ENCODE assay signal across 24 cellular contexts in the genomic region with DNA sequence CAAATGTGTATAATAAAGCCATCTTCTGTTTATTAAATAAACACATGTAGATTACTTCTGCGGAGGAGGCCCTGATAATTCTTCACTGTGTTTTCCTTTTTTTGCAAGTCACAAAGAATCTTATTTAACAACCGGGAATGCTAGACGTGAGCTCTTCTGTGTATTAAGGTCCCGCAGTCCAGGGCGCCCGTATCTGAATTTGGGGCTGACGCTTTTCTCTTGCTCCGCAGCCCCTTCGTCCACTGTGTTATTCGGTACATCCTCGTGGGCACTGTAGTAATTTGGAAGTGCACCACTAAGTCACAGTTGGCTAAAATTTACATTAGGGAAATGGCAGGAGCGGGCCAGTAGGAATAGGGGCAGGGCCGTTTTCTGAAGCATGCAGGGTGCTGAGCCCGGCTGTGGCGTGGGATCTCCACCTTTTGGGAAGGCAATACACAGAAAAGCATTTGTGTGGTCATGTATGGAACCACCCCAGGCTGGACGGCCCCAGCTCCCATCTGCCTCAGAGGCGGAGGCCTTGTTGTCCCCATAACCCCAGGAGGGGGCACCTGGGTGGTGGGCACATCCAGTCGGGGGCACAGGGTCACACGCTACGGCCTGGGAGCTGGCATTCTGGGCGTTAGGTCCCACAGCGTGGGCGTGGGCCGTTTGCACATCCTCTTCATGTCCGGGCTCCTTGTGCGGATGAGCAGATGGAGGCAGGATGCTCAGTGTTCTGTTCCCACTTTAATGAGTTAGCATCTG.
DNase-seq lines count a peak whose midpoint lies in the region; ATAC-seq and TF ChIP-seq lines count a peak whose summit lies in the region.
"Had no signal": no experiment of that assay in that cellular context is flagged by ENCODE, and none has a peak within 500 bp of the region (broad histone marks: within the 10 kb centered on the region; RNA-seq: fewer than 3 reads in every experiment).

No MANE protein-coding gene starts in this region.

- ATAC-seq in right cardiac atrium (no peak), Panc1 (0 out of 2 replicates have a peak, but pooled peaks have one; percentile 21), GM21528 (IDR thresholded peaks at IDR 0.05; ENCODE audit: low FRiP score, unreplicated experiment) (no peak), HG02970 (IDR thresholded peaks at IDR 0.05; ENCODE audit: low FRiP score, unreplicated experiment) (no peak)
- ATAC-seq: A549, GM12878, GM23338 had no signal

- no peak overlapping the region for H3K27ac Mint-ChIP-seq in HFFc6
- H3K27ac Mint-ChIP-seq: CD14-positive monocyte; CD4-positive, alpha-beta T cell; CD8-positive, alpha-beta memory T cell; GM23338 had no signal

- BruUV-seq in Panc1 (replicated peaks; lab: Mats Ljungman, UMichigan): no TSS peak

- peaks cover 2% of the 10 kb centered on the region; the same call in 1 of the 2 replicates for H3K27me3 Mint-ChIP-seq in HFFc6 (ENCODE audit: insufficient read depth)

- H3K27ac ChIP-seq in right cardiac atrium (ENCODE audit: low read length) (no peak overlapping the region), Panc1 (ENCODE audit: low read length) (no peak overlapping the region)
- H3K27ac ChIP-seq: A549; BLaER1 treated with 17β-estradiol and CSF1 and Interleukin-3, amounts not matched to agents 10 nM and 100 nM had no signal

- TF ChIP-seq CTCF in HFFc6 (IDR thresholded peaks at IDR 0.05) (no peak), Panc1 (IDR thresholded peaks at IDR 0.05) (no peak)

- peaks cover 19% of the 10 kb centered on the region for H3K9me3 Mint-ChIP-seq in HFFc6
- H3K9me3 Mint-ChIP-seq: CD4-positive, alpha-beta T cell had no signal

- CTCF ChIA-PET in Panc1 (lab: Charles Lee): no interaction called here

- no peaks in the 10 kb centered on the region for H3K36me3 ChIP-seq in Panc1 (ENCODE audit: control insufficient read depth, insufficient read depth, low read length)
- H3K36me3 ChIP-seq: BE2C; BLaER1 treated with 17β-estradiol and CSF1 and Interleukin-3, amounts not matched to agents 10 nM and 100 nM; HAP-1 had no signal

- POLR2A ChIA-PET in Panc1 (lab: Charles Lee): no interaction called here

- no peaks in the 10 kb centered on the region for H3K4me1 Mint-ChIP-seq in HFFc6 (ENCODE audit: low read depth)
- H3K4me1 Mint-ChIP-seq: CD14-positive monocyte; CD8-positive, alpha-beta memory T cell; GM23338 had no signal

- H3K4me1 ChIP-seq in right cardiac atrium (ENCODE audit: control insufficient read depth, insufficient read depth, low read length) (no peaks in the 10 kb centered on the region), Panc1 (ENCODE audit: control insufficient read depth, insufficient read depth, low read length) (no peaks in the 10 kb centered on the region)
- H3K4me1 ChIP-seq: A549, BE2C, HAP-1 had no signal

- peak; percentile 74 for DNase-seq in cardiac septum (ENCODE audit: low spot score)
- DNase-seq in right cardiac atrium: no peak
- DNase-seq in HFFc6: no peak
- no peak for DNase-seq in Panc1 (ENCODE audit: low read depth, low spot score)
- DNase-seq in posterior vena cava (ENCODE audit: low spot score): peak; percentile 79
- no peak for DNase-seq in NOMO-1 treated with DMSO at 0.1 percent for 48 hours (lab: John Stamatoyannopoulos, UW; ENCODE audit: unreplicated experiment)
- DNase-seq: 8988T; ACHN; AML-193; BE2C; CD4-positive, alpha-beta T cell; CD8-positive, alpha-beta memory T cell; DMS 273 treated with DMSO at 0.1 percent for 48 hours; DMS79; EL; GDM1 had no signal

- H3K4me3 ChIP-seq in right cardiac atrium (ENCODE audit: low read length): no peak overlapping the region
- H3K4me3 ChIP-seq in Panc1 (ENCODE audit: low read depth in 2 of 2, low read length in 2 of 2): no peak overlapping the region
- H3K4me3 ChIP-seq: A549; BLaER1 treated with 17β-estradiol and CSF1 and Interleukin-3, amounts not matched to agents 10 nM and 100 nM; GM12878; GM23338; HAP-1 had no signal

- intact Hi-C loops in cardiac septum (cut with DNase I) (no loop called here), right cardiac atrium (cut with DNase I) (no loop called here), Panc1 (cut with micrococcal nuclease; ENCODE audit: unreplicated experiment) (no loop called here), posterior vena cava (cut with DNase I) (no loop called here)

- H3K36me3 Mint-ChIP-seq in HFFc6 (ENCODE audit: low read depth): peaks cover 3% of the 10 kb centered on the region; the same call in 1 of the 2 replicates
- H3K36me3 Mint-ChIP-seq: CD14-positive monocyte; CD8-positive, alpha-beta memory T cell had no signal

- 81% methylated on average over 26 of the region's 26 CpGs for WGBS in right cardiac atrium

- peak overlapping the region; percentile 30; the same call in 1 of the 2 replicates for H3K4me3 Mint-ChIP-seq in HFFc6
- H3K4me3 Mint-ChIP-seq: CD14-positive monocyte; CD4-positive, alpha-beta T cell; CD8-positive, alpha-beta memory T cell; GM23338 had no signal

- in situ Hi-C loops in Panc1 (cut with HindIII; ENCODE audit: low pct_unique_long_range_greater_than_20kb, low sequenced_read_pairs): no loop called here

- H3K27me3 ChIP-seq in right cardiac atrium (ENCODE audit: control insufficient read depth, insufficient read depth) (no peaks in the 10 kb centered on the region), Panc1 (ENCODE audit: control insufficient read depth, insufficient read depth, low read length) (peaks cover 2% of the 10 kb centered on the region; the same call in 1 of the 2 replicates)
- H3K27me3 ChIP-seq: BE2C had no signal

- H3K9me3 ChIP-seq in right cardiac atrium (ENCODE audit: control insufficient read depth, low read length) (peaks cover 12% of the 10 kb centered on the region), Panc1 (ENCODE audit: control insufficient read depth, insufficient read depth, low read depth, low read length) (no peaks in the 10 kb centered on the region)
- H3K9me3 ChIP-seq: A549, BE2C, HAP-1 had no signal

Comparison
In these comparisons a context has a peak if more than half of its experiments do, and no peak if none do; other contexts are left out.
1. DNase-seq: peak in cardiac septum (single experiment) and posterior vena cava (single experiment); none in right cardiac atrium (0 of 3), HFFc6 (single experiment), Panc1 (single experiment) and NOMO-1 treated with DMSO at 0.1 percent for 48 hours (single experiment).